ENCODE assay signal across 10 cellular contexts in genomic region chr5:82105457-82105856, GRCh38.
DNase-seq lines count a peak whose midpoint lies in the region; ATAC-seq, FAIRE-seq and TF ChIP-seq lines count a peak whose summit lies in the region.
"Had no signal": no experiment of that assay in that cellular context is flagged by ENCODE, and none has a peak within 500 bp of the region (broad histone marks: within the 10 kb centered on the region; RNA-seq: fewer than 3 reads in every experiment).

No MANE protein-coding gene starts in this region.

- H3K4me3 Mint-ChIP-seq in activated naive CD8-positive, alpha-beta T cell treated with anti-CD3 and anti-CD28 coated beads for 36 hours, result peak overlapping the region; percentile 12
- H3K4me3 Mint-ChIP-seq: activated naive CD4-positive, alpha-beta T cell treated with anti-CD3 and anti-CD28 coated beads, Interleukin-2, amount 50 U/mL, for 24 hours; natural killer cell had no signal

- no peaks in the 10 kb centered on the region for H3K27me3 Mint-ChIP-seq in activated naive CD8-positive, alpha-beta T cell treated with anti-CD3 and anti-CD28 coated beads for 36 hours
- H3K27me3 Mint-ChIP-seq: activated naive CD4-positive, alpha-beta T cell treated with anti-CD3 and anti-CD28 coated beads, Interleukin-2, amount 50 U/mL, for 24 hours had no signal

- ATAC-seq in GM21717 (IDR thresholded peaks at IDR 0.05; ENCODE audit: unreplicated experiment), result no peak
- no peak for ATAC-seq in HG03175 (IDR thresholded peaks at IDR 0.05; ENCODE audit: unreplicated experiment)

- FAIRE-seq in H54 (lab: Jason Lieb, UNC), result peak; percentile 65

- H3K4me1 Mint-ChIP-seq in activated naive CD8-positive, alpha-beta T cell treated with anti-CD3 and anti-CD28 coated beads for 36 hours, result peaks cover 18% of the 10 kb centered on the region

- H3K27ac Mint-ChIP-seq in activated naive CD8-positive, alpha-beta T cell treated with anti-CD3 and anti-CD28 coated beads for 36 hours, result no peak overlapping the region
- H3K27ac Mint-ChIP-seq: activated naive CD4-positive, alpha-beta T cell treated with anti-CD3 and anti-CD28 coated beads, Interleukin-2, amount 50 U/mL, for 24 hours; natural killer cell had no signal

- no peak for TF ChIP-seq POLR2A in H54 (IDR thresholded peaks at IDR 0.05; ENCODE audit: low read depth, low read length)

- peak; percentile 5 for DNase-seq in AG20443 (ENCODE audit: low spot score)
- DNase-seq in H54 (ENCODE audit: insufficient read length, low spot score), result no peak
- DNase-seq in activated naive CD8-positive, alpha-beta T cell treated with anti-CD3 and anti-CD28 coated beads for 36 hours, result peak; percentile 14
- peak; percentile 57 for DNase-seq in kidney tubule cell (ENCODE audit: low spot score)
- no peak for DNase-seq in RPMI8226
- no peak for DNase-seq in NCI-H2029 treated with DMSO at 0.1 percent for 48 hours (lab: John Stamatoyannopoulos, UW)
- DNase-seq: natural killer cell had no signal

- no peaks in the 10 kb centered on the region for H3K9me3 Mint-ChIP-seq in activated naive CD8-positive, alpha-beta T cell treated with anti-CD3 and anti-CD28 coated beads for 36 hours
- H3K9me3 Mint-ChIP-seq: activated naive CD4-positive, alpha-beta T cell treated with anti-CD3 and anti-CD28 coated beads, Interleukin-2, amount 50 U/mL, for 24 hours; natural killer cell had no signal

- peaks cover 5% of the 10 kb centered on the region for H3K36me3 Mint-ChIP-seq in activated naive CD8-positive, alpha-beta T cell treated with anti-CD3 and anti-CD28 coated beads for 36 hours
- H3K36me3 Mint-ChIP-seq: natural killer cell had no signal

Comparison
In these comparisons a context has a peak if more than half of its experiments do, and no peak if none do; other contexts are left out.
1. DNase-seq: peak in AG20443 (single experiment), activated naive CD8-positive, alpha-beta T cell treated with anti-CD3 and anti-CD28 coated beads for 36 hours (single experiment) and kidney tubule cell (single experiment); none in H54 (single experiment), RPMI8226 (single experiment) and NCI-H2029 treated with DMSO at 0.1 percent for 48 hours (single experiment).